11 cellular contexts compared by ENCODE assay signal in genomic region chr15:36831915-36832310, GRCh38.
DNase-seq lines count a peak whose midpoint lies in the region; ATAC-seq and TF ChIP-seq lines count a peak whose summit lies in the region.
"Had no signal": no experiment of that assay in that cellular context is flagged by ENCODE, and none has a peak within 500 bp of the region (broad histone marks: within the 10 kb centered on the region; RNA-seq: fewer than 3 reads in every experiment).

No MANE protein-coding gene starts in this region.

- no peaks in the 10 kb centered on the region for H3K27me3 Mint-ChIP-seq in HFFc6 (ENCODE audit: insufficient read depth)
- peaks cover 19% of the 10 kb centered on the region for H3K27me3 Mint-ChIP-seq in activated CD4-positive, alpha-beta T cell treated with anti-CD3 and anti-CD28 coated beads for 36 hours
- H3K27me3 Mint-ChIP-seq: activated naive CD4-positive, alpha-beta T cell treated with anti-CD3 and anti-CD28 coated beads, Interleukin-2, amount 10 ng/mL, durations not matched to agents 7 days and 5 days had no signal

- H3K4me1 Mint-ChIP-seq in HFFc6 (ENCODE audit: low read depth): peaks cover 78% of the 10 kb centered on the region
- H3K4me1 Mint-ChIP-seq in activated CD4-positive, alpha-beta T cell treated with anti-CD3 and anti-CD28 coated beads for 36 hours: no peaks in the 10 kb centered on the region
- H3K4me1 Mint-ChIP-seq: activated naive CD4-positive, alpha-beta T cell treated with anti-CD3 and anti-CD28 coated beads, Interleukin-2, amount 10 ng/mL, durations not matched to agents 7 days and 5 days; memory B cell had no signal

- in situ Hi-C loops in ACHN (cut with HindIII; ENCODE audit: low pct_ligation_motif_present, low pct_unique_long_range_greater_than_20kb, low sequenced_read_pairs): no loop called here

- H3K36me3 Mint-ChIP-seq in HFFc6 (ENCODE audit: low read depth): peaks cover 18% of the 10 kb centered on the region
- no peaks in the 10 kb centered on the region for H3K36me3 Mint-ChIP-seq in activated CD4-positive, alpha-beta T cell treated with anti-CD3 and anti-CD28 coated beads for 36 hours (ENCODE audit: low read depth)
- H3K36me3 Mint-ChIP-seq: activated naive CD4-positive, alpha-beta T cell treated with anti-CD3 and anti-CD28 coated beads, Interleukin-2, amount 10 ng/mL, durations not matched to agents 7 days and 5 days; memory B cell had no signal

- DNase-seq in HFFc6 (no peak), NCI-H1105 treated with DMSO at 0.1 percent for 48 hours (lab: John Stamatoyannopoulos, UW) (peak; percentile 48), fibroblast of the aortic adventitia (ENCODE audit: low read depth) (peak; percentile 43), ACHN (no peak)
- DNase-seq in activated CD4-positive, alpha-beta T cell treated with anti-CD3 and anti-CD28 coated beads for 36 hours: no peak
- DNase-seq: activated naive CD4-positive, alpha-beta T cell treated with anti-CD3 and anti-CD28 coated beads, Interleukin-2, amount 10 ng/mL, durations not matched to agents 7 days and 5 days; small intestine had no signal

- CTCF ChIA-PET in activated CD4-positive, alpha-beta T cell treated with anti-CD3 and anti-CD28 coated beads for 36 hours (lab: Charles Lee): no interaction called here

- POLR2A ChIA-PET in activated CD4-positive, alpha-beta T cell treated with anti-CD3 and anti-CD28 coated beads for 36 hours (lab: Charles Lee): no interaction called here

- ATAC-seq in GM18909 (IDR thresholded peaks at IDR 0.05; ENCODE audit: poor library complexity, unreplicated experiment) (peak; percentile 23), HG02884 (IDR thresholded peaks at IDR 0.05; ENCODE audit: unreplicated experiment) (no peak), HG03521 (IDR thresholded peaks at IDR 0.05; ENCODE audit: unreplicated experiment) (no peak)
- no peak for ATAC-seq in activated CD4-positive, alpha-beta T cell treated with anti-CD3 and anti-CD28 coated beads for 36 hours

- no peak overlapping the region for H3K4me3 ChIP-seq in fibroblast of the aortic adventitia (ENCODE audit: low read depth, low read length)

- TF ChIP-seq CTCF in HFFc6 (IDR thresholded peaks at IDR 0.05): no peak
- no peak for TF ChIP-seq CTCF in fibroblast of the aortic adventitia (IDR thresholded peaks at IDR 0.05; ENCODE audit: insufficient read depth, low read length)

- intact Hi-C loops in activated CD4-positive, alpha-beta T cell treated with anti-CD3 and anti-CD28 coated beads for 36 hours (cut with DNase I, micrococcal nuclease): no loop called here

- no peaks in the 10 kb centered on the region for H3K9me3 Mint-ChIP-seq in HFFc6
- no peaks in the 10 kb centered on the region for H3K9me3 Mint-ChIP-seq in activated CD4-positive, alpha-beta T cell treated with anti-CD3 and anti-CD28 coated beads for 36 hours (ENCODE audit: low read depth)
- H3K9me3 Mint-ChIP-seq: activated naive CD4-positive, alpha-beta T cell treated with anti-CD3 and anti-CD28 coated beads, Interleukin-2, amount 10 ng/mL, durations not matched to agents 7 days and 5 days; memory B cell had no signal

- H3K4me3 Mint-ChIP-seq in HFFc6: peak overlapping the region; percentile 74
- no peak overlapping the region for H3K4me3 Mint-ChIP-seq in activated CD4-positive, alpha-beta T cell treated with anti-CD3 and anti-CD28 coated beads for 36 hours
- H3K4me3 Mint-ChIP-seq: activated naive CD4-positive, alpha-beta T cell treated with anti-CD3 and anti-CD28 coated beads, Interleukin-2, amount 10 ng/mL, durations not matched to agents 7 days and 5 days; memory B cell had no signal

- peak overlapping the region; percentile 97 for H3K27ac Mint-ChIP-seq in HFFc6
- H3K27ac Mint-ChIP-seq in activated CD4-positive, alpha-beta T cell treated with anti-CD3 and anti-CD28 coated beads for 36 hours: no peak overlapping the region
- H3K27ac Mint-ChIP-seq: activated naive CD4-positive, alpha-beta T cell treated with anti-CD3 and anti-CD28 coated beads, Interleukin-2, amount 10 ng/mL, durations not matched to agents 7 days and 5 days; memory B cell had no signal

Comparison
In these comparisons a context has a peak if more than half of its experiments do, and no peak if none do; other contexts are left out.
1. DNase-seq: peak in NCI-H1105 treated with DMSO at 0.1 percent for 48 hours (single experiment) and fibroblast of the aortic adventitia (single experiment); none in HFFc6 (single experiment), activated CD4-positive, alpha-beta T cell treated with anti-CD3 and anti-CD28 coated beads for 36 hours (single experiment) and ACHN (single experiment).